In the genomic region with DNA sequence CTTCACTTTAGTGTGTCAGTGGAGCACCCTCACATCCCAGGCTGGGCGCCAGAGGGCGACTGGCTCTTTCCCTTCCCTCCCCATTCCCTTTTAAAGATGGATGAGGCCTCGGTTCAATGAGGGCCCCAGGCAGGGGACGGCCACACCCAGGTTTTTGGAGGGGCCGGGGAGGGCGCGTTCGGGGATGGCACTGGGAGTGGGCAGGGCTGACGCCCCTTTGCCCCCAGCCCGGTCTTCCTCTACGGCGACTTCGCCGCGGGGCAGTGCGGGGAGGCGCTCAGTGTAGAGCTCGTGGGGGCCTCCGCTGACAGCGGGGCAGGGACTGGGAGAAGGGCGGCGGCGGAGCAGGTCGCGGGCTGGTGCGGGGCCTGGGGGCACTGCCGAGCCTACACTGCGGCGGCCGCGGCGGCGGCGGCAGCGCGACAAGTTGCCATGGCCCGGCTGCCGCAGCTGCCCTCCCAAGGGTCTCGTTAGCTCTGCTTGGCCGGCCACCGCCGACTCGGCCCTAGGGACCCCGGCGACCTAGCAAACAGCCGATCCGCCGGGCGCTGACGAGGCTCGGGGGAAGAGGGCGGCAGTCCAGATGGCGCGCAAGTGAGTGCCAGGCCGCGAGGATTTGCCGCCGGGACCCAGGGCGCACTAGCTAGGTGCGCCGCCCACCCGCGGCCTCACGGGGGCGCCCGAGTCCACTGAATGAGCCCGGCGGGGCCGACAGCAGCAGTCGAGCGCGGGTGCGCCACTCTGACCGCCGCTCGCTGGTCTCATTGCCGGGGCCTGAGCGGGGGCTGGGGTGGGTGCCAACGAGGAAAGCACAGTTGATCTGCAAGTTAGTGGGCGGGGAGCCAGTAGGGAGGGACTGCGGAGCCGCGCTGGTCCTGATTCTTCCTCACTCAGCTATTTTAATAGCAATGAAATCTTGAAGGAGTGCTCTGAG, we compare ENCODE assay signal across 1 cellular context.
TF ChIP-seq lines count a peak whose summit lies in the region.

No MANE protein-coding gene starts in this region.

TF ChIP-seq in WTC11, 78 proteins besides CTCF, POLR2A, EP300 and RAD21 (continued from another document):
- TF ChIP-seq, protein P1, sequence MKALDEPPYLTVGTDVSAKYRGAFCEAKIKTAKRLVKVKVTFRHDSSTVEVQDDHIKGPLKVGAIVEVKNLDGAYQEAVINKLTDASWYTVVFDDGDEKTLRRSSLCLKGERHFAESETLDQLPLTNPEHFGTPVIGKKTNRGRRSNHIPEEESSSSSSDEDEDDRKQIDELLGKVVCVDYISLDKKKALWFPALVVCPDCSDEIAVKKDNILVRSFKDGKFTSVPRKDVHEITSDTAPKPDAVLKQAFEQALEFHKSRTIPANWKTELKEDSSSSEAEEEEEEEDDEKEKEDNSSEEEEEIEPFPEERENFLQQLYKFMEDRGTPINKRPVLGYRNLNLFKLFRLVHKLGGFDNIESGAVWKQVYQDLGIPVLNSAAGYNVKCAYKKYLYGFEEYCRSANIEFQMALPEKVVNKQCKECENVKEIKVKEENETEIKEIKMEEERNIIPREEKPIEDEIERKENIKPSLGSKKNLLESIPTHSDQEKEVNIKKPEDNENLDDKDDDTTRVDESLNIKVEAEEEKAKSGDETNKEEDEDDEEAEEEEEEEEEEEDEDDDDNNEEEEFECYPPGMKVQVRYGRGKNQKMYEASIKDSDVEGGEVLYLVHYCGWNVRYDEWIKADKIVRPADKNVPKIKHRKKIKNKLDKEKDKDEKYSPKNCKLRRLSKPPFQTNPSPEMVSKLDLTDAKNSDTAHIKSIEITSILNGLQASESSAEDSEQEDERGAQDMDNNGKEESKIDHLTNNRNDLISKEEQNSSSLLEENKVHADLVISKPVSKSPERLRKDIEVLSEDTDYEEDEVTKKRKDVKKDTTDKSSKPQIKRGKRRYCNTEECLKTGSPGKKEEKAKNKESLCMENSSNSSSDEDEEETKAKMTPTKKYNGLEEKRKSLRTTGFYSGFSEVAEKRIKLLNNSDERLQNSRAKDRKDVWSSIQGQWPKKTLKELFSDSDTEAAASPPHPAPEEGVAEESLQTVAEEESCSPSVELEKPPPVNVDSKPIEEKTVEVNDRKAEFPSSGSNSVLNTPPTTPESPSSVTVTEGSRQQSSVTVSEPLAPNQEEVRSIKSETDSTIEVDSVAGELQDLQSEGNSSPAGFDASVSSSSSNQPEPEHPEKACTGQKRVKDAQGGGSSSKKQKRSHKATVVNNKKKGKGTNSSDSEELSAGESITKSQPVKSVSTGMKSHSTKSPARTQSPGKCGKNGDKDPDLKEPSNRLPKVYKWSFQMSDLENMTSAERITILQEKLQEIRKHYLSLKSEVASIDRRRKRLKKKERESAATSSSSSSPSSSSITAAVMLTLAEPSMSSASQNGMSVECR (CRISPR knock-in tag; IDR thresholded peaks at IDR 0.05; ENCODE audit: borderline replicate concordance), result no peak
- TF ChIP-seq ZNF416 (CRISPR knock-in tag; IDR thresholded peaks at IDR 0.05) (no peak), GTF2I (CRISPR knock-in tag; conservative IDR thresholded peaks at IDR 0.05) (no peak), TCF7 (CRISPR knock-in tag; IDR thresholded peaks at IDR 0.05; ENCODE audit: low read depth) (no peak; the same call in 1 of the 2 replicates), IRF2 (CRISPR knock-in tag; IDR thresholded peaks at IDR 0.05; ENCODE audit: borderline replicate concordance, low read depth) (no peak), SMAD3 (CRISPR knock-in tag; IDR thresholded peaks at IDR 0.05; ENCODE audit: borderline replicate concordance) (no peak), CREM (CRISPR knock-in tag; IDR thresholded peaks at IDR 0.05) (no peak), ZNF232 (CRISPR knock-in tag; IDR thresholded peaks at IDR 0.05) (no peak), ZNF423 (CRISPR knock-in tag; IDR thresholded peaks at IDR 0.05) (no peak), FOXP1 (CRISPR knock-in tag; IDR thresholded peaks at IDR 0.05; ENCODE audit: borderline replicate concordance) (no peak), NR2C2 (CRISPR knock-in tag; IDR thresholded peaks at IDR 0.05) (no peak), NFE2L1 (CRISPR knock-in tag; IDR thresholded peaks at IDR 0.05) (no peak), ZNF121 (CRISPR knock-in tag; IDR thresholded peaks at IDR 0.05) (no peak)
- TF ChIP-seq, protein P2, sequence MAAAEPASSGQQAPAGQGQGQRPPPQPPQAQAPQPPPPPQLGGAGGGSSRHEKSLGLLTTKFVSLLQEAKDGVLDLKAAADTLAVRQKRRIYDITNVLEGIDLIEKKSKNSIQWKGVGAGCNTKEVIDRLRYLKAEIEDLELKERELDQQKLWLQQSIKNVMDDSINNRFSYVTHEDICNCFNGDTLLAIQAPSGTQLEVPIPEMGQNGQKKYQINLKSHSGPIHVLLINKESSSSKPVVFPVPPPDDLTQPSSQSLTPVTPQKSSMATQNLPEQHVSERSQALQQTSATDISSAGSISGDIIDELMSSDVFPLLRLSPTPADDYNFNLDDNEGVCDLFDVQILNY (CRISPR knock-in tag; IDR thresholded peaks at IDR 0.05), result peak; percentile 68; the same call in 1 of the 2 replicates
- TF ChIP-seq, protein P3, sequence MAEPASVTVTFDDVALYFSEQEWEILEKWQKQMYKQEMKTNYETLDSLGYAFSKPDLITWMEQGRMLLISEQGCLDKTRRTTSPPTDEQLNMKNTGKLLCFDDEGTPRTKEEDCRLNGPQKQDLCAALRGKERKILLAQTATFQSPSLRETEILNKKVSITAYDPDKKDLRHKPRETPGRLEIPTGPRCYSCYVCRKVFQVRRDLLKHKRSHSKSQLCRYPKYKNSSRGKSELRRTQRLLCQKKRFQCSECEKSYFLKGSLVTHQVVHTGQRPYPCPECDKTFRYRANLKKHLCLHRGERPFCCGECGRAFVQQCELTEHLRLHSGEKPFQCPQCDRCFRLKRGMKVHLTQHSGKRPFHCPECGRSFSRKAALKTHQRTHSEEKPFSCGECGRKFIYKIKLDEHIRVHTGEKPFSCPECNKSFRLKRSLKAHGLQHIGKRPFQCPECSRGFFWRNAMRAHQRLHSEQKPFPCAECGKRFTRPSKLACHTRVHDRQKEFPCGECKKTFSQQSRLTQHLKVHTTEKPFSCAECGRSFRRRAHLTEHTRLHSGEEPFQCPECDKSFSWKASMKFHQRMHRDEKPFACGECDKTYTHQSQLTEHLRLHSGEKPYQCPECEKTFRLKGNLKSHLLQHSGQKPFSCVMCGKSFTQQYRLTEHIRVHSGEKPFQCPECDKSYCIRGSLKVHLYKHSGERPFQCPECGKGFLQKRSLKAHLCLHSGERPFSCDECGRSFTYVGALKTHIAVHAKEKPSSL (CRISPR knock-in tag; conservative IDR thresholded peaks at IDR 0.05), result no peak
- TF ChIP-seq, protein P4, sequence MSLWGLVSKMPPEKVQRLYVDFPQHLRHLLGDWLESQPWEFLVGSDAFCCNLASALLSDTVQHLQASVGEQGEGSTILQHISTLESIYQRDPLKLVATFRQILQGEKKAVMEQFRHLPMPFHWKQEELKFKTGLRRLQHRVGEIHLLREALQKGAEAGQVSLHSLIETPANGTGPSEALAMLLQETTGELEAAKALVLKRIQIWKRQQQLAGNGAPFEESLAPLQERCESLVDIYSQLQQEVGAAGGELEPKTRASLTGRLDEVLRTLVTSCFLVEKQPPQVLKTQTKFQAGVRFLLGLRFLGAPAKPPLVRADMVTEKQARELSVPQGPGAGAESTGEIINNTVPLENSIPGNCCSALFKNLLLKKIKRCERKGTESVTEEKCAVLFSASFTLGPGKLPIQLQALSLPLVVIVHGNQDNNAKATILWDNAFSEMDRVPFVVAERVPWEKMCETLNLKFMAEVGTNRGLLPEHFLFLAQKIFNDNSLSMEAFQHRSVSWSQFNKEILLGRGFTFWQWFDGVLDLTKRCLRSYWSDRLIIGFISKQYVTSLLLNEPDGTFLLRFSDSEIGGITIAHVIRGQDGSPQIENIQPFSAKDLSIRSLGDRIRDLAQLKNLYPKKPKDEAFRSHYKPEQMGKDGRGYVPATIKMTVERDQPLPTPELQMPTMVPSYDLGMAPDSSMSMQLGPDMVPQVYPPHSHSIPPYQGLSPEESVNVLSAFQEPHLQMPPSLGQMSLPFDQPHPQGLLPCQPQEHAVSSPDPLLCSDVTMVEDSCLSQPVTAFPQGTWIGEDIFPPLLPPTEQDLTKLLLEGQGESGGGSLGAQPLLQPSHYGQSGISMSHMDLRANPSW (CRISPR knock-in tag; conservative IDR thresholded peaks at IDR 0.05; ENCODE audit: low read depth), result no peak
- TF ChIP-seq, protein P5, sequence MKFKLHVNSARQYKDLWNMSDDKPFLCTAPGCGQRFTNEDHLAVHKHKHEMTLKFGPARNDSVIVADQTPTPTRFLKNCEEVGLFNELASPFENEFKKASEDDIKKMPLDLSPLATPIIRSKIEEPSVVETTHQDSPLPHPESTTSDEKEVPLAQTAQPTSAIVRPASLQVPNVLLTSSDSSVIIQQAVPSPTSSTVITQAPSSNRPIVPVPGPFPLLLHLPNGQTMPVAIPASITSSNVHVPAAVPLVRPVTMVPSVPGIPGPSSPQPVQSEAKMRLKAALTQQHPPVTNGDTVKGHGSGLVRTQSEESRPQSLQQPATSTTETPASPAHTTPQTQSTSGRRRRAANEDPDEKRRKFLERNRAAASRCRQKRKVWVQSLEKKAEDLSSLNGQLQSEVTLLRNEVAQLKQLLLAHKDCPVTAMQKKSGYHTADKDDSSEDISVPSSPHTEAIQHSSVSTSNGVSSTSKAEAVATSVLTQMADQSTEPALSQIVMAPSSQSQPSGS (CRISPR knock-in tag; IDR thresholded peaks at IDR 0.05; ENCODE audit: borderline replicate concordance, low read depth), result no peak
- TF ChIP-seq, protein P6, sequence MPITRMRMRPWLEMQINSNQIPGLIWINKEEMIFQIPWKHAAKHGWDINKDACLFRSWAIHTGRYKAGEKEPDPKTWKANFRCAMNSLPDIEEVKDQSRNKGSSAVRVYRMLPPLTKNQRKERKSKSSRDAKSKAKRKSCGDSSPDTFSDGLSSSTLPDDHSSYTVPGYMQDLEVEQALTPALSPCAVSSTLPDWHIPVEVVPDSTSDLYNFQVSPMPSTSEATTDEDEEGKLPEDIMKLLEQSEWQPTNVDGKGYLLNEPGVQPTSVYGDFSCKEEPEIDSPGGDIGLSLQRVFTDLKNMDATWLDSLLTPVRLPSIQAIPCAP (CRISPR knock-in tag; IDR thresholded peaks at IDR 0.05), result no peak
